Comparison of ENCODE assay signal across 9 cellular contexts in the genomic region with DNA sequence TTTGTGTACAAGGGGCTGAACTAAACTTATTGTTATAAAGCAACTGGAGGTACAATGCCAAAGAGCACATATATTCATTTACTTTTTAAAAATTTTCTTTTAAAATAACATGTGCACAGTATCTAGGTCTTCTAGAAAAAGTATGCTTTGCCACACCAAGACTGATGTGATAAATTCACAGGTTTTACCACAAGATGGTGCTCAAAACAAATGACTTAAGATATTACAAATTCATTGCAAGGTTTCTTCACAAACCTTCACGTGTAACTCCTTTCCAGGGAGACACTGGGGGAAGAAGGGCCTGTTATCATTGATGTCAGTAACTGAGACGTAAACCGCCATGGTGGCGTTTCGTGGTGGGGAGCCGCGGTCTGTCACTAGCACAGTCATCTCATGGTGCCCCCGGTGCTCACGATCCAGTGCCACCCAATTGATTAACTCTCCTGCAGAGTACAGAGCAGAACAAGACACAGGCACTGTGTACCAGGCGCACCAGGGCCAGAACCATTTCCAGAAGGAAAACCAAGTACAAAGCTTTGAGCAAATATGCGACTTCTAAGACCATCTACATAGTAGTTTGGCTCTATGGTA.
A peak's percentile ranks its signal among the peaks of the same experiment; 100 is the strongest.
DNase-seq lines count a peak whose midpoint lies in the region; ATAC-seq and TF ChIP-seq lines count a peak whose summit lies in the region.
"Had no signal": no experiment of that assay in that cellular context is flagged by ENCODE, and none has a peak within 500 bp of the region (broad histone marks: within the 10 kb centered on the region; RNA-seq: fewer than 3 reads in every experiment).

No MANE protein-coding gene starts in this region.

- DNase-seq in SIG-M5 treated with dmso at 0.1 percent for 504 hours (lab: John Stamatoyannopoulos, UW; ENCODE audit: unreplicated experiment) (peak; percentile 34), SIG-M5 (lab: John Stamatoyannopoulos, UW) (no peak), RPMI7951 (ENCODE audit: low read depth) (peak; percentile 20), glomerular visceral epithelial cell (ENCODE audit: extremely low spot score) (peak; percentile 16), type B pancreatic cell (ENCODE audit: extremely low spot score, unreplicated experiment) (no peak)
- DNase-seq in activated CD4-positive, alpha-beta T cell treated with anti-CD3 and anti-CD28 coated beads for 1 hour, result no peak
- DNase-seq: NCI-H446 treated with DMSO at 0.1 percent for 48 hours had no signal

- ATAC-seq in HG02884 (IDR thresholded peaks at IDR 0.05; ENCODE audit: unreplicated experiment) (no peak), GM18861 (IDR thresholded peaks at IDR 0.05; ENCODE audit: unreplicated experiment) (no peak)

- peaks cover 8% of the 10 kb centered on the region for H3K27me3 Mint-ChIP-seq in type B pancreatic cell

- H3K4me1 Mint-ChIP-seq in type B pancreatic cell (ENCODE audit: unreplicated experiment), result no peaks in the 10 kb centered on the region

- H3K9me3 Mint-ChIP-seq in type B pancreatic cell, result no peaks in the 10 kb centered on the region

- no peaks in the 10 kb centered on the region for H3K36me3 Mint-ChIP-seq in type B pancreatic cell

- H3K4me3 Mint-ChIP-seq in type B pancreatic cell, result no peak overlapping the region

- peak; percentile 71 for TF ChIP-seq CTCF in type B pancreatic cell (conservative IDR thresholded peaks at IDR 0.05)

- no peak overlapping the region for H3K27ac Mint-ChIP-seq in type B pancreatic cell

Comparison
In these comparisons a context has a peak if more than half of its experiments do, and no peak if none do; other contexts are left out.
1. DNase-seq: peak in SIG-M5 treated with dmso at 0.1 percent for 504 hours (single experiment), RPMI7951 (single experiment) and glomerular visceral epithelial cell (single experiment); none in SIG-M5 (single experiment), type B pancreatic cell (single experiment) and activated CD4-positive, alpha-beta T cell treated with anti-CD3 and anti-CD28 coated beads for 1 hour (single experiment).